Comparison of ENCODE assay signal across 8 cellular contexts in the genomic region with DNA sequence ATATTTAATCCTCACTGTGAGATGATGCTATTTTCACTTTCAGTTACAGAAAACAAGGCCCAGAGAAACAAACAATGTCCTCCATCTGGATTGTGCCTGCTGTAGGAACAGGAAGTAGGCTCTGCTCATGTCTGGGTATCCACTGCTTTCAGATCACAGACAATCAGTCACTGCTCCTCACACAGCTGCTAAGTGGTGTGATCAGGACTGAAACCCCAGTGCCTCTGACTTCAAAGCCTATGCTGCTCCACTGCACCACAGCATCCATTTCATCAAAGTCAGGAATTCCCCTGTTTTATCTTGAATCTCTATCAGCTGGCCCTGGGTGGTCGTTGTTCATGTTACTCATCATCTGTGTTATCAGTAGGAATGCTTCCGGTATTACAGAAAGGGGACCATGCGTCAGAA.
DNase-seq lines count a peak whose midpoint lies in the region; ATAC-seq and TF ChIP-seq lines count a peak whose summit lies in the region.

No MANE protein-coding gene starts in this region.

- peak overlapping the region; percentile 79 for H3K27ac Mint-ChIP-seq in activated T-cell treated with anti-CD3 and anti-CD28 coated beads, Interleukin-2, amount 50 U/mL, for 24 hours

- H3K4me1 ChIP-seq in smooth muscle cell (ENCODE audit: low read depth), result no peaks in the 10 kb centered on the region

- no peaks in the 10 kb centered on the region for H4K20me1 ChIP-seq in smooth muscle cell (ENCODE audit: low read depth)

- ATAC-seq in HG03196 (IDR thresholded peaks at IDR 0.05; ENCODE audit: unreplicated experiment) (peak; percentile 90), Right ventricle myocardium inferior (no peak)

- no peak overlapping the region for H3K4me3 Mint-ChIP-seq in activated T-cell treated with anti-CD3 and anti-CD28 coated beads, Interleukin-2, amount 50 U/mL, for 24 hours

- DNase-seq in activated CD4-positive, alpha-beta T cell treated with anti-CD3 and anti-CD28 coated beads for 4 hours, result peak; percentile 25 to 31
- DNase-seq in activated CD4-positive, alpha-beta T cell treated with anti-CD3 and anti-CD28 coated beads, Interleukin-2, amount 50 U/mL, for 1 hour, result no peak
- DNase-seq in activated T-cell treated with anti-CD3 and anti-CD28 coated beads, Interleukin-2, amount 50 U/mL, for 24 hours, result peak; percentile 39
- no peak for DNase-seq in smooth muscle cell (lab: John Stamatoyannopoulos, UW; ENCODE audit: unreplicated experiment)
- DNase-seq in HUDEP-2 (lab: John Stamatoyannopoulos, UW; ENCODE audit: unreplicated experiment in 76 of 76), result no peak
- DNase-seq in Right ventricle myocardium inferior (ENCODE audit: missing footprints), result no peak
- no peak for DNase-seq in NCI-H1694 (lab: John Stamatoyannopoulos, UW)

- H3K9me3 Mint-ChIP-seq in activated T-cell treated with anti-CD3 and anti-CD28 coated beads, Interleukin-2, amount 50 U/mL, for 24 hours, result no peaks in the 10 kb centered on the region

- TF ChIP-seq CTCF in smooth muscle cell (IDR thresholded peaks at IDR 0.05; ENCODE audit: borderline replicate concordance, insufficient read depth, poor library complexity, severe bottlenecking), result no peak

- intact Hi-C loops in Right ventricle myocardium inferior (cut with DNase I), result loop anchor here (10.0 kb wide), 1 partner anchor 522 kb away; no protein-coding TSS in a partner anchor

- H3K36me3 ChIP-seq in smooth muscle cell (ENCODE audit: low read depth), result no peaks in the 10 kb centered on the region

- H2AFZ ChIP-seq in smooth muscle cell (ENCODE audit: low read depth), result peak overlapping the region; percentile 81

- no peaks in the 10 kb centered on the region for H3K27me3 Mint-ChIP-seq in activated T-cell treated with anti-CD3 and anti-CD28 coated beads, Interleukin-2, amount 50 U/mL, for 24 hours

- H3K27ac ChIP-seq in smooth muscle cell (ENCODE audit: low read depth), result peak overlapping the region; percentile 61

- WGBS in smooth muscle cell (ENCODE audit: low lambda C conversion rate), result 4% methylated on average over 3 of the region's 3 CpGs

- H3F3A ChIP-seq in smooth muscle cell (ENCODE audit: low read depth), result peaks cover 23% of the 10 kb centered on the region

- H3K79me2 ChIP-seq in smooth muscle cell (ENCODE audit: low read depth), result no peaks in the 10 kb centered on the region

- peaks cover 39% of the 10 kb centered on the region for H3K4me1 Mint-ChIP-seq in activated T-cell treated with anti-CD3 and anti-CD28 coated beads, Interleukin-2, amount 50 U/mL, for 24 hours (ENCODE audit: low read depth)

- H3K4me2 ChIP-seq in smooth muscle cell, result peak overlapping the region; percentile 50

- no peaks in the 10 kb centered on the region for H3K27me3 ChIP-seq in smooth muscle cell (ENCODE audit: low read depth)

- H3K9me3 ChIP-seq in smooth muscle cell (replicated peaks; ENCODE audit: low read depth), result no peaks in the 10 kb centered on the region

- no peaks in the 10 kb centered on the region for H3K36me3 Mint-ChIP-seq in activated T-cell treated with anti-CD3 and anti-CD28 coated beads, Interleukin-2, amount 50 U/mL, for 24 hours (ENCODE audit: low read depth)

- H3K9ac ChIP-seq in smooth muscle cell (ENCODE audit: low read depth), result no peak overlapping the region

- no peak overlapping the region for H3K4me3 ChIP-seq in smooth muscle cell

Comparison
In these comparisons a context has a peak if more than half of its experiments do, and no peak if none do; other contexts are left out.
1. DNase-seq: peak in activated CD4-positive, alpha-beta T cell treated with anti-CD3 and anti-CD28 coated beads for 4 hours (2 of 2) and activated T-cell treated with anti-CD3 and anti-CD28 coated beads, Interleukin-2, amount 50 U/mL, for 24 hours (single experiment); none in activated CD4-positive, alpha-beta T cell treated with anti-CD3 and anti-CD28 coated beads, Interleukin-2, amount 50 U/mL, for 1 hour (single experiment), smooth muscle cell (single experiment), HUDEP-2 (0 of 76), Right ventricle myocardium inferior (single experiment) and NCI-H1694 (single experiment).